In genomic region chr4:156228706-156229105, GRCh38 we compare ENCODE assay signal across 24 cellular contexts.
"Had no signal": no experiment of that assay in that cellular context is flagged by ENCODE, and none has a peak within 500 bp of the region (broad histone marks: within the 10 kb centered on the region; RNA-seq: fewer than 3 reads in every experiment).

No MANE protein-coding gene starts in this region.

- H3K4me2 ChIP-seq: PC-9 had no signal

- H3K4me1 Mint-ChIP-seq: activated CD4-positive, alpha-beta T cell treated with anti-CD3 and anti-CD28 coated beads, Interleukin-2, amount 10 ng/mL, durations not matched to agents 7 days and 5 days; activated naive CD8-positive, alpha-beta T cell treated with anti-CD3 and anti-CD28 coated beads, Interleukin-2, amount 10 ng/mL, durations not matched to agents 7 days and 5 days; T-cell had no signal

- H3K4me3 ChIP-seq: adrenal gland, PC-9 had no signal

- H3K9me3 Mint-ChIP-seq: activated CD4-positive, alpha-beta T cell treated with anti-CD3 and anti-CD28 coated beads, Interleukin-2, amount 10 ng/mL, durations not matched to agents 7 days and 5 days; activated CD8-positive, alpha-beta T cell treated with anti-CD3 and anti-CD28 coated beads for 36 hours; activated naive CD8-positive, alpha-beta T cell treated with anti-CD3 and anti-CD28 coated beads, Interleukin-2, amount 10 ng/mL, durations not matched to agents 7 days and 5 days; activated T-helper 2 cell treated with anti-CD3 and anti-CD28 coated beads, Interferon-gamma antibody, Interleukin-2, Interleukin-4, amounts not matched to agents 10 μg/mL and 5 μg/mL and 100 μg/mL, durations not matched to agents 14 hours and 24 hours and 36 hours had no signal

- H3K4me1 ChIP-seq: adrenal gland had no signal

- H3K27me3 Mint-ChIP-seq: activated CD4-positive, alpha-beta T cell treated with anti-CD3 and anti-CD28 coated beads, Interleukin-2, amount 10 ng/mL, durations not matched to agents 7 days and 5 days; activated CD8-positive, alpha-beta T cell treated with anti-CD3 and anti-CD28 coated beads for 36 hours; activated naive CD8-positive, alpha-beta T cell treated with anti-CD3 and anti-CD28 coated beads, Interleukin-2, amount 10 ng/mL, durations not matched to agents 7 days and 5 days; T-cell had no signal

- H3K9me3 ChIP-seq: adrenal gland had no signal

- H3K27ac ChIP-seq: adrenal gland, PC-9, VCaP had no signal

- ATAC-seq: activated CD8-positive, alpha-beta T cell treated with anti-CD3 and anti-CD28 coated beads for 36 hours; activated T-cell treated with anti-CD3 and anti-CD28 coated beads, Interleukin-2, amount 50 U/mL, for 72 hours; T-cell had no signal

- H3K36me3 Mint-ChIP-seq: activated naive CD8-positive, alpha-beta T cell treated with anti-CD3 and anti-CD28 coated beads, Interleukin-2, amount 10 ng/mL, durations not matched to agents 7 days and 5 days; T-cell had no signal

- H3K36me3 ChIP-seq: adrenal gland had no signal

- DNase-seq: activated CD4-positive, alpha-beta T cell treated with anti-CD3 and anti-CD28 coated beads, Interleukin-2, amount 10 ng/mL, durations not matched to agents 7 days and 5 days; activated CD4-positive, CD25-positive, alpha-beta regulatory T cell; activated CD8-positive, alpha-beta memory T cell treated with anti-CD3 and anti-CD28 coated beads, Interleukin-2, amount 50 U/mL, for 4 hours; activated CD8-positive, alpha-beta T cell treated with anti-CD3 and anti-CD28 coated beads for 36 hours; activated gamma-delta T cell treated with Interleukin-2 at 50 U/mL for 16 hours; activated naive CD4-positive, alpha-beta T cell treated with anti-CD3 and anti-CD28 coated beads, Interleukin-2, amount 50 U/mL, for 16 hours; activated naive CD8-positive, alpha-beta T cell treated with anti-CD3 and anti-CD28 coated beads, Interleukin-2, amount 10 ng/mL, durations not matched to agents 7 days and 5 days; activated T-cell treated with anti-CD3 and anti-CD28 coated beads, Interleukin-2, amount 50 U/mL, for 72 hours; adrenal gland; anterior cingulate cortex; KG1; NCI-H1092; NCI-H1417 treated with DMSO at 0.1 percent for 48 hours; NCI-H1694 treated with DMSO at 0.1 percent for 48 hours; NCI-H2029 treated with DMSO at 0.1 percent for 48 hours; NCI-H345; NCI-H510A; PC-9; SHP77 treated with DMSO at 0.1 percent for 48 hours; T-cell; T-helper 2 cell; T1000 had no signal

- H2AFZ ChIP-seq: PC-9 had no signal

- H3K27me3 ChIP-seq: adrenal gland had no signal

- H3K27ac Mint-ChIP-seq: activated CD4-positive, alpha-beta T cell treated with anti-CD3 and anti-CD28 coated beads, Interleukin-2, amount 10 ng/mL, durations not matched to agents 7 days and 5 days; activated CD8-positive, alpha-beta T cell treated with anti-CD3 and anti-CD28 coated beads for 36 hours; activated naive CD8-positive, alpha-beta T cell treated with anti-CD3 and anti-CD28 coated beads, Interleukin-2, amount 10 ng/mL, durations not matched to agents 7 days and 5 days; activated T-cell treated with anti-CD3 and anti-CD28 coated beads, Interleukin-2, amount 50 U/mL, for 72 hours; activated T-helper 2 cell treated with anti-CD3 and anti-CD28 coated beads, Interferon-gamma antibody, Interleukin-2, Interleukin-4, amounts not matched to agents 10 μg/mL and 5 μg/mL and 100 μg/mL, durations not matched to agents 14 hours and 24 hours and 36 hours; T-cell had no signal

- H3K4me3 Mint-ChIP-seq: activated CD4-positive, alpha-beta T cell treated with anti-CD3 and anti-CD28 coated beads, Interleukin-2, amount 10 ng/mL, durations not matched to agents 7 days and 5 days; activated CD8-positive, alpha-beta T cell treated with anti-CD3 and anti-CD28 coated beads for 36 hours; activated naive CD8-positive, alpha-beta T cell treated with anti-CD3 and anti-CD28 coated beads, Interleukin-2, amount 10 ng/mL, durations not matched to agents 7 days and 5 days; activated T-cell treated with anti-CD3 and anti-CD28 coated beads, Interleukin-2, amount 50 U/mL, for 72 hours; T-cell had no signal
